1 cellular context compared by ENCODE assay signal in genomic region chr1:43123031-43123430, GRCh38.
TF ChIP-seq lines count a peak whose summit lies in the region.

No MANE protein-coding gene starts in this region.

TF ChIP-seq in WTC11, 78 proteins besides CTCF, POLR2A, EP300 and RAD21 (continued from another document):
- TF ChIP-seq ZNF512 (CRISPR knock-in tag; IDR thresholded peaks at IDR 0.05; ENCODE audit: borderline replicate concordance) (no peak), FOXK1 (CRISPR knock-in tag; IDR thresholded peaks at IDR 0.05) (no peak), ELF4 (CRISPR knock-in tag; IDR thresholded peaks at IDR 0.05; ENCODE audit: low read depth) (no peak), AFF4 (CRISPR knock-in tag; IDR thresholded peaks at IDR 0.05; ENCODE audit: borderline replicate concordance) (no peak), USF1 (CRISPR knock-in tag; IDR thresholded peaks at IDR 0.05) (no peak), KAT7 (CRISPR knock-in tag; IDR thresholded peaks at IDR 0.05; ENCODE audit: borderline replicate concordance) (no peak), ERG (CRISPR knock-in tag; IDR thresholded peaks at IDR 0.05) (no peak), HMGXB4 (CRISPR knock-in tag; IDR thresholded peaks at IDR 0.05) (no peak), ZNF219 (CRISPR knock-in tag; IDR thresholded peaks at IDR 0.05; ENCODE audit: borderline replicate concordance) (no peak)
